ENCODE assay signal across 26 cellular contexts in the genomic region with DNA sequence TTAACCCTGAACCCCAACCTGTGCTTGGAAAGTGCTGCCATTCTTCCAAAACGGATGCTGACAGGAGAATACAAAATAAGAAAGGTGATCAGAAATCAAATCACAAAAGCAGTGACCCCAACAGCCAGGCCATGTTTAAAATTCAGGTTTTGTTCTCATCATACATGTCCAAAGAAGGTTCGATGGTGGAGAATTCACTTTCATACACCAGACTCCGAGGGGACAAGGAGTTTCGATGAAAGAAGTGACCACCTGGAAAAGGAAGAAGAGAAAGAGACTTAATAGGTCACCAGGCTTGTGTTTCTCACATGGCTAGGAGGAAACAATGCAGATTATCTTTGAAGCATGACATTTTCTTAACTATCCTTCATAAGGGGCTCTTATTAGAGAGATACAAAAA.
"Had no signal": no experiment of that assay in that cellular context is flagged by ENCODE, and none has a peak within 500 bp of the region (broad histone marks: within the 10 kb centered on the region; RNA-seq: fewer than 3 reads in every experiment).

No MANE protein-coding gene starts in this region.

- H3K79me2 ChIP-seq: parathyroid adenoma had no signal

- H3K9me3 ChIP-seq: ovary, psoas muscle, right lobe of liver, sigmoid colon, suprapubic skin, testis, tibial artery, transverse colon, upper lobe of right lung, uterus had no signal

- H3K27ac ChIP-seq: neural progenitor cell, ovary, parathyroid adenoma, psoas muscle, right lobe of liver, sigmoid colon, suprapubic skin, testis, tibial artery, transverse colon, upper lobe of right lung, uterus had no signal

- H3K27me3 ChIP-seq: neural progenitor cell, ovary, right lobe of liver, suprapubic skin, testis, tibial artery, transverse colon, upper lobe of right lung, uterus had no signal

- H3K9ac ChIP-seq: neural progenitor cell, parathyroid adenoma had no signal

- ATAC-seq: psoas muscle; right cardiac atrium; right lobe of liver; stimulated activated naive CD8-positive, alpha-beta T cell treated with anti-CD3 and anti-CD28 coated beads, Interleukin-15, Interleukin-2, amounts not matched to agents 100 U/mL and 50 U/mL, for 24 hours; upper lobe of right lung had no signal

- H3K4me2 ChIP-seq: neural progenitor cell had no signal

- FAIRE-seq: small intestine had no signal

- DNase-seq: naive thymus-derived CD8-positive, alpha-beta T cell; nephron progenitor cell; occipital lobe; ovary; psoas muscle; right cardiac atrium; right lobe of liver; sigmoid colon; small intestine; stimulated activated CD4-positive, alpha-beta T cell treated with anti-CD3 and anti-CD28 coated beads, Interleukin-15, amount 100 ng/mL, for 24 hours; stimulated activated CD4-positive, alpha-beta T cell treated with anti-CD3 and anti-CD28 coated beads, Interleukin-2, amount 100 ng/mL, for 24 hours; stimulated activated CD4-positive, alpha-beta T cell treated with anti-CD3 and anti-CD28 coated beads, Interleukin-4, amount 100 ng/mL, for 1 hour; stimulated activated CD4-positive, alpha-beta T cell treated with anti-CD3 and anti-CD28 coated beads, Interleukin-4, amount 100 ng/mL, for 4 hours; stimulated activated CD8-positive, alpha-beta memory T cell treated with anti-CD3 and anti-CD28 coated beads, Interleukin-4, amount 100 ng/mL, for 48 hours; stimulated activated naive CD4-positive, alpha-beta T cell; stimulated activated naive CD8-positive, alpha-beta T cell treated with anti-CD3 and anti-CD28 coated beads, Interleukin-15, amount 100 ng/mL, for 72 hours; stimulated activated naive CD8-positive, alpha-beta T cell treated with anti-CD3 and anti-CD28 coated beads, Interleukin-15, Interleukin-2, amounts not matched to agents 100 U/mL and 50 U/mL, for 24 hours; substantia nigra; tibial artery; transverse colon; upper lobe of right lung; uterus had no signal

- H2AFZ ChIP-seq: neural progenitor cell, parathyroid adenoma had no signal

- H3K4me3 ChIP-seq: neural progenitor cell, ovary, psoas muscle, right lobe of liver, sigmoid colon, suprapubic skin, testis, tibial artery, transverse colon, upper lobe of right lung, uterus had no signal

- H3K36me3 ChIP-seq: neural progenitor cell, ovary, right lobe of liver, sigmoid colon, suprapubic skin, tibial artery, transverse colon, upper lobe of right lung, uterus had no signal

- H3K4me1 ChIP-seq: parathyroid adenoma, psoas muscle, right lobe of liver, sigmoid colon, suprapubic skin, testis, tibial artery, transverse colon, upper lobe of right lung, uterus had no signal
